In the genomic region with DNA sequence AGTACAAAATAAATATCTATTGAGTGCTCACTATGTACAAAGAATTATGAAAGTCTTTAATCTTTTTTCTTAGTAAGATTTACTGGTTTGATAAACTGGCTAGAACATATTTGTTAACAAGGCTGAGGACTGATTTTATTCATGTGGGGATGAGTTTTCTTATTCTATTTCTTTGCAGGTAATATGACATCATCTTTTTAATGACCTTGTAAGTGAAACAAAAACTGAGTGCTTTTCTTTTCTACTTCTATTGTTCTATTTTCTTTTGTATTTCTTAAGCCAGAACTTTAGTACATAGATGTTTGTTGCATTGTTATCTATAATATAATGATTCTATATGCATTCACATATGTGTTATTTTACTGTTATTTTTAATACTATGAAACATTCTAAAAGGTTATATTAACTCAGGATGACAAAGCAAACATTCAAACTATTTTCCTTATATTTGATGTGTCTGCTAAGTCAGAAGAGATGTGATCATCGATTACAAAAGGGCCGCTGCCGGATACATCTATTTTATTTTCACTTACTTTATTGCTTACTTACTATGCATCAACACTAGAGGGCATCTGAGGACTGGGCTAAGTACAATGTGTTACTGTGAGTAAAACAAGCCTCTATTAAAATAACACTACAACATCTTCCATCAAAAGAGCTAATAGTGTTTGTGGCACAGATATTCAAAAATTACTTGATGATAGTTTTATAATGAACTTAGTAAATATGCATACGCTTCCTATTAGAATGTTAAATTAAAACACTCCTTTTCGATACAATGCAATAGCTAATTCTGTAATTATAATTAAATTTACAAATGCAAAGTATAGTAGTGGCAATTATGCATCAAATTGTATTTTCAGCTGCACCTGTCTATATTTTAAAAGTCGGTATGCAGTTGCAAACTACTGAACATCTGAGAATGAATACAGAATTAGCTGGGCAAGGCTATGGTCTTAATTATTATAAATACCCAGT, we compare ENCODE assay signal across 2 cellular contexts.
A peak's percentile ranks its signal among the peaks of the same experiment; 100 is the strongest.
TF ChIP-seq lines count a peak whose summit lies in the region.

No MANE protein-coding gene starts in this region.

TF ChIP-seq in HCT116, 20 proteins besides CTCF, POLR2A, EP300 and RAD21 (continued from another document):
- TF ChIP-seq POLR2AphosphoS5 (IDR thresholded peaks at IDR 0.05; ENCODE audit: low read depth, low read length) (no peak), FOSL1 (IDR thresholded peaks at IDR 0.05; ENCODE audit: low read depth) (no peak), EZH2phosphoT487 (IDR thresholded peaks at IDR 0.05; ENCODE audit: borderline replicate concordance) (no peak), TCF7L2 (IDR thresholded peaks at IDR 0.05; ENCODE audit: borderline replicate concordance, extremely low read depth, insufficient read depth, insufficient read length) (peak; percentile 11)

TF ChIP-seq in SK-N-SH, 30 proteins besides CTCF, POLR2A, EP300 and RAD21 (continued from another document):
- TF ChIP-seq, protein P1, sequence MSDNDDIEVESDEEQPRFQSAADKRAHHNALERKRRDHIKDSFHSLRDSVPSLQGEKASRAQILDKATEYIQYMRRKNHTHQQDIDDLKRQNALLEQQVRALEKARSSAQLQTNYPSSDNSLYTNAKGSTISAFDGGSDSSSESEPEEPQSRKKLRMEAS (IDR thresholded peaks at IDR 0.05; ENCODE audit: low read depth), result no peak
